8 cellular contexts compared by ENCODE assay signal in genomic region chr16:88662222-88662842, GRCh38. TPM values are rescaled to one million over a fixed set of nuclear protein-coding genes. Genes with fewer than 3 reads are reported as not detected.
A peak's percentile ranks its signal among the peaks of the same experiment; 100 is the strongest.
DNase-seq lines count a peak whose midpoint lies in the region; ATAC-seq and TF ChIP-seq lines count a peak whose summit lies in the region.

No MANE protein-coding gene starts in this region.

- no peaks in the 10 kb centered on the region for H3K27me3 ChIP-seq in Panc1 (ENCODE audit: control insufficient read depth, insufficient read depth, low read length)
- H3K27me3 ChIP-seq in trophoblast cell (ENCODE audit: insufficient read depth, low read length): no peaks in the 10 kb centered on the region

- DNase-seq in activated CD4-positive, alpha-beta T cell treated with anti-CD3 and anti-CD28 coated beads, Interleukin-2, amount 10 ng/mL, durations not matched to agents 7 days and 5 days: no peak
- no peak for DNase-seq in activated CD4-positive, alpha-beta T cell treated with anti-CD3 and anti-CD28 coated beads for 4 hours
- DNase-seq in Panc1 (ENCODE audit: low read depth, low spot score): no peak
- DNase-seq in epithelial cell of esophagus (ENCODE audit: low read depth): no peak
- DNase-seq in trophoblast cell: peak in 1 of 2 donors; percentile 37
- no peak for DNase-seq in GM13976 (ENCODE audit: low spot score)
- no peak for DNase-seq in NCI-H1436 treated with DMSO at 0.1 percent for 48 hours (lab: John Stamatoyannopoulos, UW)

- no peaks in the 10 kb centered on the region for H3K9me3 Mint-ChIP-seq in activated CD4-positive, alpha-beta T cell treated with anti-CD3 and anti-CD28 coated beads, Interleukin-2, amount 10 ng/mL, durations not matched to agents 7 days and 5 days

- peaks cover 27% of the 10 kb centered on the region for H3K79me2 ChIP-seq in trophoblast cell (ENCODE audit: control insufficient read depth, insufficient read depth, low read length, poor library complexity)

- H3K4me2 ChIP-seq in trophoblast cell (ENCODE audit: low read length): peak overlapping the region; percentile 56

- BruUV-seq in Panc1 (replicated peaks; lab: Mats Ljungman, UMichigan): TSS peak; percentile 78

- H3K4me3 ChIP-seq in Panc1 (ENCODE audit: low read depth in 2 of 2, low read length in 2 of 2): peak overlapping the region; percentile 71 to 85
- peak overlapping the region; percentile 85 for H3K4me3 ChIP-seq in epithelial cell of esophagus (ENCODE audit: low read length)
- peak overlapping the region; percentile 98 for H3K4me3 ChIP-seq in trophoblast cell (ENCODE audit: low read depth, low read length)

- H3K18ac ChIP-seq in trophoblast cell (ENCODE audit: low read length): peak overlapping the region; percentile 94

- no CpG with 5 or more reads among the region's 49 CpGs for WGBS in trophoblast cell (ENCODE audit: extremely low coverage, insufficient coverage, insufficient read length)

- H2BK120ac ChIP-seq in trophoblast cell (ENCODE audit: insufficient read depth, low read length, poor library complexity): peak overlapping the region; percentile 78

- peak overlapping the region; percentile 93 for H4K91ac ChIP-seq in trophoblast cell (ENCODE audit: low read depth, low read length)

- peak overlapping the region; percentile 81 for H3K14ac ChIP-seq in trophoblast cell (ENCODE audit: low read length)

- POLR2A ChIA-PET in activated CD4-positive, alpha-beta T cell treated with anti-CD3 and anti-CD28 coated beads, Interleukin-2, amount 10 ng/mL, durations not matched to agents 7 days and 5 days (lab: Charles Lee): no interaction called here
- POLR2A ChIA-PET in Panc1 (lab: Charles Lee): no interaction called here

- peaks cover 16% of the 10 kb centered on the region for H3K79me1 ChIP-seq in trophoblast cell (ENCODE audit: low read length)

- peak overlapping the region; percentile 23 for H2BK12ac ChIP-seq in trophoblast cell (ENCODE audit: low read length)

- peak overlapping the region; percentile 93 for H3K4me3 Mint-ChIP-seq in activated CD4-positive, alpha-beta T cell treated with anti-CD3 and anti-CD28 coated beads, Interleukin-2, amount 10 ng/mL, durations not matched to agents 7 days and 5 days

- H3K36me3 ChIP-seq in Panc1 (ENCODE audit: control insufficient read depth, insufficient read depth, low read length) (no peaks in the 10 kb centered on the region; the same call in 1 of the 2 replicates), trophoblast cell (ENCODE audit: control insufficient read depth in 1 of 2, insufficient read depth in 2 of 2, low read length in 2 of 2) (peaks cover 22 to 26% of the 10 kb centered on the region in 2 experiments)

- peak overlapping the region; percentile 54 for H4K12ac ChIP-seq in trophoblast cell (ENCODE audit: low read depth, low read length)

- no peaks in the 10 kb centered on the region for H3K27me3 Mint-ChIP-seq in activated CD4-positive, alpha-beta T cell treated with anti-CD3 and anti-CD28 coated beads, Interleukin-2, amount 10 ng/mL, durations not matched to agents 7 days and 5 days

- peak overlapping the region; percentile 79 for H4K8ac ChIP-seq in trophoblast cell (ENCODE audit: low read depth, low read length)

- ATAC-seq in Panc1: no peak
- no peak for ATAC-seq in HG02884 (IDR thresholded peaks at IDR 0.05; ENCODE audit: unreplicated experiment)

- TF ChIP-seq CTCF in Panc1 (IDR thresholded peaks at IDR 0.05): no peak
- TF ChIP-seq CTCF in epithelial cell of esophagus (IDR thresholded peaks at IDR 0.05; ENCODE audit: insufficient read depth, low read depth, low read length, missing control alignments): no peak
- no peak for TF ChIP-seq CTCF in GM13976 (IDR thresholded peaks at IDR 0.05; ENCODE audit: borderline replicate concordance, control extremely low read depth, extremely low read depth, insufficient read depth, missing control alignments)

- H3K9me3 ChIP-seq in Panc1 (ENCODE audit: control insufficient read depth, insufficient read depth, low read depth, low read length): no peaks in the 10 kb centered on the region
- H3K9me3 ChIP-seq in trophoblast cell (ENCODE audit: insufficient read depth, low read depth, low read length): peaks cover 2% of the 10 kb centered on the region

- peak overlapping the region; percentile 94 for H3K9ac ChIP-seq in trophoblast cell (ENCODE audit: low read length)

- no peak overlapping the region for H3K23ac ChIP-seq in trophoblast cell (ENCODE audit: low read length)

- peak overlapping the region; percentile 95 for H3K4ac ChIP-seq in trophoblast cell (ENCODE audit: low read depth, low read length)

- H2AFZ ChIP-seq in trophoblast cell (ENCODE audit: insufficient read depth, low read length, poor library complexity): peak overlapping the region; percentile 58

- peaks cover 10% of the 10 kb centered on the region for H3K36me3 Mint-ChIP-seq in activated CD4-positive, alpha-beta T cell treated with anti-CD3 and anti-CD28 coated beads, Interleukin-2, amount 10 ng/mL, durations not matched to agents 7 days and 5 days (ENCODE audit: low read depth)

- CTCF ChIA-PET in activated CD4-positive, alpha-beta T cell treated with anti-CD3 and anti-CD28 coated beads, Interleukin-2, amount 10 ng/mL, durations not matched to agents 7 days and 5 days (lab: Charles Lee): interaction anchor here (0.6 to 1.2 kb wide), 3 partner anchors 14 to 883 kb away, joined by 3 read pairs; no protein-coding TSS in a partner anchor
- CTCF ChIA-PET in Panc1 (lab: Charles Lee): no interaction called here

- H3K4me1 Mint-ChIP-seq in activated CD4-positive, alpha-beta T cell treated with anti-CD3 and anti-CD28 coated beads, Interleukin-2, amount 10 ng/mL, durations not matched to agents 7 days and 5 days: peaks cover 23% of the 10 kb centered on the region

- H3K27ac Mint-ChIP-seq in activated CD4-positive, alpha-beta T cell treated with anti-CD3 and anti-CD28 coated beads, Interleukin-2, amount 10 ng/mL, durations not matched to agents 7 days and 5 days: peak overlapping the region; percentile 87

- H2AK5ac ChIP-seq in trophoblast cell (ENCODE audit: low read length): peak overlapping the region; percentile 66

- intact Hi-C loops in Panc1 (cut with micrococcal nuclease; ENCODE audit: unreplicated experiment): no loop called here

- H2BK5ac ChIP-seq in trophoblast cell (ENCODE audit: low read depth, low read length, poor library complexity): peak overlapping the region; percentile 83

- H3K27ac ChIP-seq in Panc1 (ENCODE audit: low read length) (peak overlapping the region; percentile 69), trophoblast cell (ENCODE audit: low read depth, low read length) (peak overlapping the region; percentile 84)

- in situ Hi-C loops in Panc1 (cut with HindIII; ENCODE audit: low pct_unique_long_range_greater_than_20kb, low sequenced_read_pairs): no loop called here
- in situ Hi-C loops in GM13976 (cut with MboI; ENCODE audit: low sequenced_read_pairs, unreplicated experiment): no loop called here

- H3K4me1 ChIP-seq in Panc1 (ENCODE audit: control insufficient read depth, insufficient read depth, low read length) (peaks cover 5% of the 10 kb centered on the region; the same call in 1 of the 2 replicates), trophoblast cell (ENCODE audit: control insufficient read depth in 1 of 2, insufficient read depth in 2 of 2, low read length in 2 of 2) (peaks cover 4 to 11% of the 10 kb centered on the region in 2 experiments)

RNA-seq across cellular contexts. Expression of gene MVD, which starts 0.6 kb away (rescaled TPM):
- total RNA-seq in activated CD4-positive, alpha-beta T cell treated with anti-CD3 and anti-CD28 coated beads, Interleukin-2, amount 10 ng/mL, durations not matched to agents 7 days and 5 days: 10 to 100 TPM; 65.3 to 72.3 TPM
- total RNA-seq in Panc1 (2021; ENCODE audit: unreplicated experiment): 96.8 TPM
- 84.8 TPM for polyA plus RNA-seq in Panc1 (2012; ENCODE audit: insufficient read length)
- polyA plus RNA-seq in trophoblast cell (2013): 102 and 109 TPM in 2 replicates

RNA-seq across cellular contexts. Expression of gene CYBA, which starts 11.5 kb away (rescaled TPM):
- 100 to 1,000 TPM; 486 to 586 TPM for total RNA-seq in activated CD4-positive, alpha-beta T cell treated with anti-CD3 and anti-CD28 coated beads, Interleukin-2, amount 10 ng/mL, durations not matched to agents 7 days and 5 days
- 233 TPM for total RNA-seq in Panc1 (2021; ENCODE audit: unreplicated experiment)
- 404 TPM for polyA plus RNA-seq in Panc1 (2012; ENCODE audit: insufficient read length)
- 218 TPM in 2 replicates for polyA plus RNA-seq in trophoblast cell (2013)

RNA-seq across cellular contexts. Expression of gene IL17C, which starts 24.0 kb away (rescaled TPM):
- under 1 TPM in 1 of 2 experiments, not detected in 1; 0.20 TPM for total RNA-seq in activated CD4-positive, alpha-beta T cell treated with anti-CD3 and anti-CD28 coated beads, Interleukin-2, amount 10 ng/mL, durations not matched to agents 7 days and 5 days
- total RNA-seq in Panc1 (2021; ENCODE audit: unreplicated experiment): not detected
- 0.22 TPM for polyA plus RNA-seq in Panc1 (2012; ENCODE audit: insufficient read length)
- polyA plus RNA-seq in trophoblast cell (2013): 0.44 and 0.49 TPM in 2 replicates

RNA-seq across cellular contexts. Expression of gene SNAI3, which starts 24.0 kb away (rescaled TPM):
- 10 to 100 TPM; 21.0 to 24.2 TPM for total RNA-seq in activated CD4-positive, alpha-beta T cell treated with anti-CD3 and anti-CD28 coated beads, Interleukin-2, amount 10 ng/mL, durations not matched to agents 7 days and 5 days
- not detected for total RNA-seq in Panc1 (2021; ENCODE audit: unreplicated experiment)
- 0.40 TPM for polyA plus RNA-seq in Panc1 (2012; ENCODE audit: insufficient read length)
- polyA plus RNA-seq in trophoblast cell (2013): 0.27 and 0.31 TPM in 2 replicates

RNA-seq across cellular contexts. Expression of gene RNF166, which starts 43.9 kb away (rescaled TPM):
- total RNA-seq in activated CD4-positive, alpha-beta T cell treated with anti-CD3 and anti-CD28 coated beads, Interleukin-2, amount 10 ng/mL, durations not matched to agents 7 days and 5 days: 100 to 1,000 TPM; 214 to 234 TPM
- total RNA-seq in Panc1 (2021; ENCODE audit: unreplicated experiment): 19.8 TPM
- polyA plus RNA-seq in Panc1 (2012; ENCODE audit: insufficient read length): 23.4 TPM
- polyA plus RNA-seq in trophoblast cell (2013): 8.7 and 8.8 TPM in 2 replicates
